In genomic region chr17:57861737-57862409, GRCh38 we compare ENCODE assay signal across 9 cellular contexts. TPM values are rescaled to one million over a fixed set of nuclear protein-coding genes. Genes with fewer than 3 reads are reported as not detected.
DNase-seq lines count a peak whose midpoint lies in the region; ATAC-seq, FAIRE-seq and TF ChIP-seq lines count a peak whose summit lies in the region.
"Had no signal": no experiment of that assay in that cellular context is flagged by ENCODE, and none has a peak within 500 bp of the region (broad histone marks: within the 10 kb centered on the region; RNA-seq: fewer than 3 reads in every experiment).

No MANE protein-coding gene starts in this region.

- H3K36me3 ChIP-seq in BLaER1 = no peaks in the 10 kb centered on the region
- peaks cover 0 to 7% of the 10 kb centered on the region in 2 donors for H3K36me3 ChIP-seq in esophagus (ENCODE audit: control insufficient read depth in 2 of 2, insufficient read depth in 2 of 2, low read length in 1 of 2)

- peak overlapping the region; percentile 96 for H3K4me2 ChIP-seq in BLaER1

- no peak for TF ChIP-seq CTCF in LNCaP clone FGC (IDR thresholded peaks at IDR 0.05; ENCODE audit: control insufficient read depth, extremely low read depth, insufficient read depth)

- 9 to 16% methylated on average over 43 to 61 of the region's 61 CpGs for WGBS in esophagus, 2 donors

- no peak for TF ChIP-seq POLR2A in GM12892 (IDR thresholded peaks at IDR 0.05; ENCODE audit: low read depth, low read length)

- no peaks in the 10 kb centered on the region for H4K20me1 ChIP-seq in BLaER1

- H3K4me1 ChIP-seq in BLaER1 (peaks cover 90% of the 10 kb centered on the region), esophagus (ENCODE audit: control insufficient read depth in 2 of 2, insufficient read depth in 2 of 2, low read length in 1 of 2) (peaks cover 6 to 17% of the 10 kb centered on the region in 2 donors)

- FAIRE-seq in GM12892 (lab: Jason Lieb, UNC) = no peak
- FAIRE-seq: endometrium had no signal

- no peaks in the 10 kb centered on the region for H3K9me3 ChIP-seq in BLaER1
- H3K9me3 ChIP-seq in esophagus (ENCODE audit: control insufficient read depth in 2 of 2, insufficient read depth in 1 of 2, low read depth in 1 of 2, low read length in 1 of 2) = no peaks in the 10 kb centered on the region

- H3K9ac ChIP-seq in BLaER1 = peak overlapping the region; percentile 71

- H3K27ac ChIP-seq in BLaER1 = peak overlapping the region; percentile 80
- peak overlapping the region; percentile 82 to 89 for H3K27ac ChIP-seq in esophagus (ENCODE audit: low read depth in 2 of 2, low read length in 1 of 2)

- H3K27me3 ChIP-seq in BLaER1 (no peaks in the 10 kb centered on the region; the same call in 1 of the 2 replicates), esophagus (ENCODE audit: control insufficient read depth in 1 of 2, insufficient read depth in 2 of 2, low read length in 2 of 2) (no peaks in the 10 kb centered on the region)

- no peak for ATAC-seq in GM21723 (IDR thresholded peaks at IDR 0.05; ENCODE audit: unreplicated experiment)

- DNase-seq in LNCaP clone FGC (ENCODE audit: low read depth) (no peak), mucosa of gallbladder (ENCODE audit: low spot score) (peak; percentile 58), NCI-H2029 treated with DMSO at 0.1 percent for 48 hours (lab: John Stamatoyannopoulos, UW) (no peak), GM12892 (ENCODE audit: insufficient read length) (no peak), T-helper 9 cell (no peak)

- peak overlapping the region; percentile 64 for H3K4me3 ChIP-seq in BLaER1
- H3K4me3 ChIP-seq in LNCaP clone FGC (ENCODE audit: low read depth, low read length) = peak overlapping the region; percentile 23
- H3K4me3 ChIP-seq in esophagus (ENCODE audit: low read depth in 1 of 2, low read length in 2 of 2) = peak overlapping the region; percentile 26 to 40

RNA-seq across cellular contexts. Expression of gene MRPS23, which starts 12.0 kb away (rescaled TPM):
- 10 to 100 TPM in 1 of 2 donors, 1 to 10 TPM in 1; 6.5 to 29.2 TPM for polyA plus RNA-seq in esophagus
- 32.5 TPM for total RNA-seq in mucosa of gallbladder
- 83.1 TPM for polyA plus RNA-seq in GM12892 (2012; ENCODE audit: missing spikeins)
